Comparison of ENCODE assay signal across 17 cellular contexts in genomic region chr4:176780995-176781738, GRCh38. TPM values are rescaled to one million over a fixed set of nuclear protein-coding genes. Genes with fewer than 3 reads are reported as not detected.
A peak's percentile ranks its signal among the peaks of the same experiment; 100 is the strongest.
DNase-seq lines count a peak whose midpoint lies in the region; ATAC-seq and TF ChIP-seq lines count a peak whose summit lies in the region.
"Had no signal": no experiment of that assay in that cellular context is flagged by ENCODE, and none has a peak within 500 bp of the region (broad histone marks: within the 10 kb centered on the region; RNA-seq: fewer than 3 reads in every experiment).

No MANE protein-coding gene starts in this region.

- H3K4me1 ChIP-seq in right atrium auricular region (peaks cover 0 to 4% of the 10 kb centered on the region in 2 donors), urinary bladder (ENCODE audit: insufficient read depth) (no peaks in the 10 kb centered on the region)

- no peak overlapping the region for H3K4me3 ChIP-seq in brain microvascular endothelial cell (ENCODE audit: low read depth, low read length)
- no peak overlapping the region for H3K4me3 ChIP-seq in right atrium auricular region
- no peak overlapping the region for H3K4me3 ChIP-seq in urinary bladder (ENCODE audit: low read depth, low read length)
- H3K4me3 ChIP-seq: GM12878 had no signal

- DNase-seq in left cardiac atrium (no peak), Right ventricle myocardium superior (no peak), brain microvascular endothelial cell (no peak), right atrium auricular region (ENCODE audit: low spot score) (no peak), T1000 (lab: John Stamatoyannopoulos, UW) (no peak), NCI-H146 (lab: John Stamatoyannopoulos, UW) (no peak)
- DNase-seq: activated CD4-positive, alpha-beta T cell treated with anti-CD3 and anti-CD28 coated beads, Interleukin-2, amount 10 ng/mL, durations not matched to agents 7 days and 5 days; activated effector memory CD4-positive, alpha-beta T cell treated with Interleukin-2 at 50 U/mL for 16 hours; cerebellar nuclear complex; left colon; NCI-H187 treated with DMSO at 0.1 percent for 48 hours; nucleus accumbens had no signal

- H3K27ac ChIP-seq in brain microvascular endothelial cell, result peak overlapping the region; percentile 26
- H3K27ac ChIP-seq in right atrium auricular region, result peak overlapping the region; percentile 35 to 51
- peak overlapping the region; percentile 56 for H3K27ac ChIP-seq in urinary bladder (ENCODE audit: low read depth)

- H3K36me3 ChIP-seq in brain microvascular endothelial cell (replicated peaks) (no peaks in the 10 kb centered on the region), right atrium auricular region (no peaks in the 10 kb centered on the region), urinary bladder (ENCODE audit: insufficient read depth) (no peaks in the 10 kb centered on the region)

- ATAC-seq in left cardiac atrium, result peak; percentile 19 to 55
- ATAC-seq in Right ventricle myocardium superior (ENCODE audit: poor library complexity), result no peak
- ATAC-seq in HG03439 (IDR thresholded peaks at IDR 0.05; ENCODE audit: unreplicated experiment), result no peak
- ATAC-seq: GM12878, left colon had no signal

- H3K9me3 ChIP-seq in right atrium auricular region, result no peaks in the 10 kb centered on the region

- intact Hi-C loops in left cardiac atrium (cut with DNase I) (no loop called here), Right ventricle myocardium superior (cut with DNase I) (loop anchor here (10.0 kb wide), 1 partner anchor 66 kb away; no protein-coding TSS in a partner anchor)

- in situ Hi-C loops in brain microvascular endothelial cell (cut with HindIII; ENCODE audit: low pct_ligation_motif_present, low sequenced_read_pairs), result loop anchor here (25.0 kb wide), 1 partner anchor 394 kb away; no protein-coding TSS in a partner anchor

- H3K27me3 ChIP-seq in brain microvascular endothelial cell (replicated peaks) (no peaks in the 10 kb centered on the region), right atrium auricular region (no peaks in the 10 kb centered on the region)

- 16% methylated on average over 1 of the region's 1 CpG for WGBS in urinary bladder

- TF ChIP-seq CTCF in brain microvascular endothelial cell (IDR thresholded peaks at IDR 0.05; ENCODE audit: low read depth, low read length, missing control alignments) (no peak), right atrium auricular region (IDR thresholded peaks at IDR 0.05) (no peak)

RNA-seq across cellular contexts. Expression of gene VEGFC, which starts 11.6 kb away (rescaled TPM):
- 1 to 10 TPM; 7.8 to 8.5 TPM for total RNA-seq in left cardiac atrium
- total RNA-seq in Right ventricle myocardium superior, result 5.4 TPM
- 1 to 10 TPM; 6.4 to 8.6 TPM for total RNA-seq in right atrium auricular region
- total RNA-seq in urinary bladder, result 15.4 TPM
- 9.7 TPM for polyA plus RNA-seq in urinary bladder
- total RNA-seq: activated CD4-positive, alpha-beta T cell treated with anti-CD3 and anti-CD28 coated beads, Interleukin-2, amount 10 ng/mL, durations not matched to agents 7 days and 5 days; GM12878; T-helper 1 cell treated with Interleukin-12 subunit alpha and Interleukin-12 subunit beta and Interleukin-4 antibody, amounts not matched to agents 30 ng/mL and 1 ng/mL, for 36 hours had no signal
- polyA plus RNA-seq: IgD-negative memory B cell had no signal

Comparison
In these comparisons a context has a peak if more than half of its experiments do, and no peak if none do; other contexts are left out.
1. ATAC-seq: peak in left cardiac atrium (2 of 2); none in Right ventricle myocardium superior (single experiment) and HG03439 (single experiment).
2. Peak in every context shown above with its lines, with median percentiles within 50 percentile points of each other: H3K27ac ChIP-seq.